Comparison of ENCODE assay signal across 22 cellular contexts in genomic region chr5:95448836-95449235, GRCh38. TPM values are rescaled to one million over a fixed set of nuclear protein-coding genes. Genes with fewer than 3 reads are reported as not detected.
"Had no signal": no experiment of that assay in that cellular context is flagged by ENCODE, and none has a peak within 500 bp of the region (broad histone marks: within the 10 kb centered on the region; RNA-seq: fewer than 3 reads in every experiment).

No MANE protein-coding gene starts in this region.

- H3K4me3 Mint-ChIP-seq: activated CD8-positive, alpha-beta T cell treated with anti-CD3 and anti-CD28 coated beads for 36 hours; effector memory CD8-positive, alpha-beta T cell; immature natural killer cell; naive B cell; neural crest cell had no signal

- H3K4me1 Mint-ChIP-seq: immature natural killer cell had no signal

- H3K27ac ChIP-seq: body of pancreas, esophagus squamous epithelium, left ventricle myocardium inferior, ovary, sigmoid colon, upper lobe of right lung had no signal

- H3K36me3 ChIP-seq: esophagus squamous epithelium, left ventricle myocardium inferior, ovary, sigmoid colon, upper lobe of right lung had no signal

- H3K27me3 ChIP-seq: body of pancreas, esophagus squamous epithelium, ovary, sigmoid colon, upper lobe of right lung had no signal

- DNase-seq: activated CD4-positive, alpha-beta T cell treated with anti-CD3 and anti-CD28 coated beads for 48 hours; activated CD4-positive, CD25-positive, alpha-beta regulatory T cell; activated CD8-positive, alpha-beta T cell treated with anti-CD3 and anti-CD28 coated beads for 36 hours; activated naive CD4-positive, alpha-beta T cell treated with Interleukin-2 at 50 U/mL for 16 hours; activated T-cell treated with anti-CD3 and anti-CD28 coated beads, Interleukin-2, amount 50 U/mL, for 1 hour; body of pancreas; caudate nucleus; effector memory CD8-positive, alpha-beta T cell; esophagus squamous epithelium; immature natural killer cell; kidney glomerular epithelial cell; left ventricle myocardium inferior; mucosa of descending colon; naive B cell; ovary; sigmoid colon; stimulated activated naive CD4-positive, alpha-beta T cell; upper lobe of right lung had no signal

- H3K9me3 ChIP-seq: body of pancreas, esophagus squamous epithelium, left ventricle myocardium inferior, mucosa of descending colon, ovary, sigmoid colon, upper lobe of right lung had no signal

- ATAC-seq: activated CD8-positive, alpha-beta T cell treated with anti-CD3 and anti-CD28 coated beads for 36 hours; body of pancreas; effector memory CD8-positive, alpha-beta T cell; mucosa of descending colon; upper lobe of right lung had no signal

- H3K4me1 ChIP-seq: body of pancreas, esophagus squamous epithelium, left ventricle myocardium inferior, sigmoid colon, upper lobe of right lung had no signal

- H3K27ac Mint-ChIP-seq: activated CD8-positive, alpha-beta T cell treated with anti-CD3 and anti-CD28 coated beads for 36 hours; activated T-helper 2 cell treated with anti-CD3 and anti-CD28 coated beads, Interferon-gamma antibody, Interleukin-2, Interleukin-4, amounts not matched to agents 10 μg/mL and 5 μg/mL and 100 μg/mL, durations not matched to agents 14 hours and 24 hours and 36 hours; effector memory CD8-positive, alpha-beta T cell; immature natural killer cell; naive B cell had no signal

- H3K4me3 ChIP-seq: body of pancreas, esophagus squamous epithelium, left ventricle myocardium inferior, mucosa of descending colon, ovary, sigmoid colon, upper lobe of right lung had no signal

- H3K9me3 Mint-ChIP-seq: activated CD8-positive, alpha-beta T cell treated with anti-CD3 and anti-CD28 coated beads for 36 hours; activated T-helper 2 cell treated with anti-CD3 and anti-CD28 coated beads, Interferon-gamma antibody, Interleukin-2, Interleukin-4, amounts not matched to agents 10 μg/mL and 5 μg/mL and 100 μg/mL, durations not matched to agents 14 hours and 24 hours and 36 hours; effector memory CD8-positive, alpha-beta T cell; immature natural killer cell; neural crest cell had no signal

- H3K36me3 Mint-ChIP-seq: immature natural killer cell, naive B cell had no signal

RNA-seq across cellular contexts. Expression of gene FAM81B, which starts 57.7 kb away (rescaled TPM):
- total RNA-seq: activated CD8-positive, alpha-beta T cell treated with anti-CD3 and anti-CD28 coated beads for 36 hours; activated T-helper 2 cell treated with anti-CD3 and anti-CD28 coated beads, Interferon-gamma antibody, Interleukin-2, Interleukin-4, amounts not matched to agents 10 μg/mL and 5 μg/mL and 100 μg/mL, durations not matched to agents 14 hours and 24 hours and 36 hours; dermis microvascular lymphatic vessel endothelial cell; esophagus squamous epithelium; mucosa of descending colon; neural crest cell; sigmoid colon; T-helper 2 cell treated with Interferon-gamma antibody and Interleukin-4, amounts not matched to agents 100 ng/mL and 5 ng/mL, for 36 hours; upper lobe of right lung had no signal
